In genomic region chr5:55160493-55161209, GRCh38 we compare ENCODE assay signal across 1 cellular context.
TF ChIP-seq lines count a peak whose summit lies in the region.

No MANE protein-coding gene starts in this region.

TF ChIP-seq in K562, 482 proteins besides CTCF, POLR2A, EP300 and RAD21:
- no peak for TF ChIP-seq NELFE (IDR thresholded peaks at IDR 0.05; ENCODE audit: insufficient read depth, insufficient read length)
- TF ChIP-seq ZNF316 (IDR thresholded peaks at IDR 0.05), result peak; percentile 57; the same call in 1 of the 2 replicates
- 0 out of 2 replicates have a peak, but pooled peaks have one; percentile 67 for TF ChIP-seq BRCA1 (IDR thresholded peaks at IDR 0.05)
- no peak for TF ChIP-seq BRCA1 (CRISPR knock-in tag; IDR thresholded peaks at IDR 0.05)
- 0 out of 2 replicates have a peak, but pooled peaks have one; percentile 10 for TF ChIP-seq GABPA (tag; conservative IDR thresholded peaks at IDR 0.05; ENCODE audit: low read depth)
- 0 out of 2 replicates have a peak, but pooled peaks have one; percentile 72 for TF ChIP-seq POLR2H (tag; IDR thresholded peaks at IDR 0.05; ENCODE audit: low read depth)
- no peak for TF ChIP-seq ZBTB34 (CRISPR knock-in tag; IDR thresholded peaks at IDR 0.05)
- no peak for TF ChIP-seq ETV6 (IDR thresholded peaks at IDR 0.05; ENCODE audit: borderline replicate concordance in 1 of 2, low read depth in 2 of 2, low read length in 1 of 2)
- no peak for TF ChIP-seq ETV6 (CRISPR knock-in tag; IDR thresholded peaks at IDR 0.05; ENCODE audit: borderline replicate concordance)
- 0 out of 2 replicates have a peak, but pooled peaks have one; percentile 13 for TF ChIP-seq PHF8 (IDR thresholded peaks at IDR 0.05; ENCODE audit: borderline replicate concordance, low read length)
- TF ChIP-seq, protein P1, sequence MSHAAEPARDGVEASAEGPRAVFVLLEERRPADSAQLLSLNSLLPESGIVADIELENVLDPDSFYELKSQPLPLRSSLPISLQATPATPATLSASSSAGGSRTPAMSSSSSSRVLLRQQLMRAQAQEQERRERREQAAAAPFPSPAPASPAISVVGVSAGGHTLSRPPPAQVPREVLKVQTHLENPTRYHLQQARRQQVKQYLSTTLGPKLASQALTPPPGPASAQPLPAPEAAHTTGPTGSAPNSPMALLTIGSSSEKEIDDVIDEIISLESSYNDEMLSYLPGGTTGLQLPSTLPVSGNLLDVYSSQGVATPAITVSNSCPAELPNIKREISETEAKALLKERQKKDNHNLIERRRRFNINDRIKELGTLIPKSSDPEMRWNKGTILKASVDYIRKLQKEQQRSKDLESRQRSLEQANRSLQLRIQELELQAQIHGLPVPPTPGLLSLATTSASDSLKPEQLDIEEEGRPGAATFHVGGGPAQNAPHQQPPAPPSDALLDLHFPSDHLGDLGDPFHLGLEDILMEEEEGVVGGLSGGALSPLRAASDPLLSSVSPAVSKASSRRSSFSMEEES (CRISPR knock-in tag; IDR thresholded peaks at IDR 0.05), result no peak
- TF ChIP-seq ZNF134 (CRISPR knock-in tag; conservative IDR thresholded peaks at IDR 0.05), result no peak
- TF ChIP-seq C11orf30 (IDR thresholded peaks at IDR 0.05; ENCODE audit: low read depth), result peak; percentile 38; the same call in 1 of the 2 replicates
